In genomic region chr6:33965766-33966165, GRCh38 we compare ENCODE assay signal across 26 cellular contexts.
"Had no signal": no experiment of that assay in that cellular context is flagged by ENCODE, and none has a peak within 500 bp of the region (broad histone marks: within the 10 kb centered on the region; RNA-seq: fewer than 3 reads in every experiment).

No MANE protein-coding gene starts in this region.

- H3K27ac Mint-ChIP-seq: naive B cell had no signal

- H3K9me3 ChIP-seq: left lung, lower lobe of right lung, psoas muscle, stomach, transverse colon had no signal

- FAIRE-seq: endometrium had no signal

- ATAC-seq: gastroesophageal sphincter, left lung, lower lobe of right lung, psoas muscle had no signal

- H3K4me3 ChIP-seq: dorsolateral prefrontal cortex, esophagus muscularis mucosa, gastroesophageal sphincter, left lung, lower lobe of right lung, psoas muscle, sigmoid colon, skin epidermis, stomach, thoracic aorta, transverse colon had no signal

- H3K4me3 Mint-ChIP-seq: naive B cell, nephron had no signal

- DNase-seq: cortex of kidney; effector CD8-positive, alpha-beta T cell; glutamatergic neuron; islet precursor cell; lower lobe of right lung; mesenchymal stem cell; naive B cell; occipital lobe; psoas muscle; retina; stimulated activated CD4-positive, alpha-beta T cell treated with anti-CD3 and anti-CD28 coated beads, Interleukin-12 subunit alpha, Interleukin-12 subunit beta, amount 100 ng/mL, for 4 hours; stimulated activated naive CD4-positive, alpha-beta T cell; stomach; substantia nigra; transverse colon had no signal

- H3K27ac ChIP-seq: dorsolateral prefrontal cortex, epithelial cell of prostate, esophagus muscularis mucosa, gastroesophageal sphincter, left lung, lower lobe of right lung, parathyroid adenoma, psoas muscle, sigmoid colon, skin epidermis, stomach, thoracic aorta, transverse colon had no signal

- H3K36me3 ChIP-seq: esophagus muscularis mucosa, gastroesophageal sphincter, left lung, lower lobe of right lung, sigmoid colon, stomach, thoracic aorta, transverse colon had no signal

- H3K27me3 ChIP-seq: transverse colon had no signal
